11 cellular contexts compared by ENCODE assay signal in genomic region chr11:88555018-88555828, GRCh38.
A peak's percentile ranks its signal among the peaks of the same experiment; 100 is the strongest.
DNase-seq lines count a peak whose midpoint lies in the region; ATAC-seq and TF ChIP-seq lines count a peak whose summit lies in the region.
"Had no signal": no experiment of that assay in that cellular context is flagged by ENCODE, and none has a peak within 500 bp of the region (broad histone marks: within the 10 kb centered on the region; RNA-seq: fewer than 3 reads in every experiment).

No MANE protein-coding gene starts in this region.

- H3K14ac ChIP-seq in H9 (ENCODE audit: insufficient read depth, low read length) = no peak overlapping the region

- H2BK20ac ChIP-seq in H9 (ENCODE audit: low read depth, low read length, poor library complexity, severe bottlenecking) = no peak overlapping the region

- H2BK120ac ChIP-seq in H9 (ENCODE audit: low read depth, low read length, poor library complexity, severe bottlenecking) = no peak overlapping the region

- H3K4me1 ChIP-seq in H9 (ENCODE audit: insufficient read depth, low read length) = no peaks in the 10 kb centered on the region; the same call in 1 of the 2 replicates
- H3K4me1 ChIP-seq: colonic mucosa had no signal

- intact Hi-C loops in activated CD8-positive, alpha-beta T cell treated with anti-CD3 and anti-CD28 coated beads for 36 hours (cut with micrococcal nuclease) = no loop called here

- no peaks in the 10 kb centered on the region for H3K9me3 ChIP-seq in H9 (ENCODE audit: control insufficient read depth, low read depth, low read length)
- H3K9me3 ChIP-seq: colonic mucosa had no signal

- peak overlapping the region; percentile 0 for H3K4me2 ChIP-seq in H9 (ENCODE audit: insufficient read depth, insufficient read length, low read length)

- H3K4me3 Mint-ChIP-seq in H9 = no peak overlapping the region
- H3K4me3 Mint-ChIP-seq in natural killer cell treated with Interleukin-12 subunit alpha and Interleukin-12 subunit beta and Interleukin-15 and Interleukin-18, amount 100 ng/mL, for 72 hours = no peak overlapping the region
- H3K4me3 Mint-ChIP-seq in activated CD8-positive, alpha-beta T cell treated with anti-CD3 and anti-CD28 coated beads for 36 hours = no peak overlapping the region
- H3K4me3 Mint-ChIP-seq: memory B cell had no signal

- H2AFZ ChIP-seq in H9 (ENCODE audit: low read length) = no peak overlapping the region

- H4K20me1 ChIP-seq in H9 (ENCODE audit: control insufficient read depth, insufficient read depth, insufficient read length) = no peaks in the 10 kb centered on the region

- no peaks in the 10 kb centered on the region for H3K27me3 Mint-ChIP-seq in H9 (ENCODE audit: low read depth)
- peaks cover 12 to 15% of the 10 kb centered on the region in 2 donors for H3K27me3 Mint-ChIP-seq in natural killer cell treated with Interleukin-12 subunit alpha and Interleukin-12 subunit beta and Interleukin-15 and Interleukin-18, amount 100 ng/mL, for 72 hours
- no peaks in the 10 kb centered on the region for H3K27me3 Mint-ChIP-seq in activated CD8-positive, alpha-beta T cell treated with anti-CD3 and anti-CD28 coated beads for 36 hours

- no peak overlapping the region for H3T11ph ChIP-seq in H9 (ENCODE audit: low read length)

- H4K5ac ChIP-seq in H9 (ENCODE audit: insufficient read length, low read depth, low read length) = no peak overlapping the region

- H3K23ac ChIP-seq in H9 (ENCODE audit: insufficient read length, low read depth, low read length) = no peak overlapping the region

- H3K27ac ChIP-seq in H9 (ENCODE audit: insufficient read length, low read depth, low read length) = no peak overlapping the region
- H3K27ac ChIP-seq: colonic mucosa had no signal

- no peak overlapping the region for H4K91ac ChIP-seq in H9 (ENCODE audit: insufficient read length, low read depth, low read length)

- no peaks in the 10 kb centered on the region for H3K27me3 ChIP-seq in H9 (ENCODE audit: insufficient read depth, low read length)
- H3K27me3 ChIP-seq: colonic mucosa had no signal

- TF ChIP-seq CTCF in H9 (conservative IDR thresholded peaks at IDR 0.05) = no peak
- TF ChIP-seq CTCF in activated CD8-positive, alpha-beta T cell treated with anti-CD3 and anti-CD28 coated beads for 36 hours (IDR thresholded peaks at IDR 0.05) = no peak

- no peaks in the 10 kb centered on the region for H3K79me1 ChIP-seq in H9 (ENCODE audit: insufficient read depth, low read depth, low read length, poor library complexity, severe bottlenecking)

- no peaks in the 10 kb centered on the region for H3K9me3 Mint-ChIP-seq in H9
- H3K9me3 Mint-ChIP-seq in natural killer cell treated with Interleukin-12 subunit alpha and Interleukin-12 subunit beta and Interleukin-15 and Interleukin-18, amount 100 ng/mL, for 72 hours = no peaks in the 10 kb centered on the region
- no peaks in the 10 kb centered on the region for H3K9me3 Mint-ChIP-seq in activated CD8-positive, alpha-beta T cell treated with anti-CD3 and anti-CD28 coated beads for 36 hours
- H3K9me3 Mint-ChIP-seq: memory B cell had no signal

- DNase-seq in H9 = no peak
- peak; percentile 94 to 98 for DNase-seq in SW 1271 (lab: John Stamatoyannopoulos, UW)
- DNase-seq in foreskin melanocyte = peak; percentile 99
- peak; percentile 45 for DNase-seq in smooth muscle cell of the brain vasculature (ENCODE audit: low read depth, low spot score)
- no peak for DNase-seq in natural killer cell treated with Interleukin-12 subunit alpha and Interleukin-12 subunit beta and Interleukin-15 and Interleukin-18, amount 100 ng/mL, for 72 hours (ENCODE audit: low spot score)
- DNase-seq in activated CD8-positive, alpha-beta T cell treated with anti-CD3 and anti-CD28 coated beads for 36 hours = no peak
- no peak for DNase-seq in NCI-H146 treated with DMSO at 0.1 percent for 48 hours (lab: John Stamatoyannopoulos, UW; ENCODE audit: unreplicated experiment)
- no peak for DNase-seq in NCI-H2171 (lab: John Stamatoyannopoulos, UW)
- DNase-seq: colonic mucosa; stimulated activated CD4-positive, alpha-beta T cell treated with anti-CD3 and anti-CD28 coated beads, Interleukin-4, amount 100 ng/mL, for 24 hours had no signal

- H3K79me2 ChIP-seq in H9 (ENCODE audit: insufficient read depth, low read length) = no peaks in the 10 kb centered on the region

- H3K36me3 Mint-ChIP-seq in H9 (ENCODE audit: insufficient read depth in 1 of 3, low read depth in 3 of 3) = no peaks in the 10 kb centered on the region
- no peaks in the 10 kb centered on the region for H3K36me3 Mint-ChIP-seq in natural killer cell treated with Interleukin-12 subunit alpha and Interleukin-12 subunit beta and Interleukin-15 and Interleukin-18, amount 100 ng/mL, for 72 hours
- H3K36me3 Mint-ChIP-seq in activated CD8-positive, alpha-beta T cell treated with anti-CD3 and anti-CD28 coated beads for 36 hours (ENCODE audit: low read depth) = no peaks in the 10 kb centered on the region
- H3K36me3 Mint-ChIP-seq: memory B cell had no signal

- no peaks in the 10 kb centered on the region for H3K23me2 ChIP-seq in H9 (ENCODE audit: insufficient read length, low read depth, low read length, poor library complexity, severe bottlenecking)

- no peak overlapping the region for H3K9ac ChIP-seq in H9 (ENCODE audit: extremely low read depth, insufficient read length, low read length)

- CTCF ChIA-PET in activated CD8-positive, alpha-beta T cell treated with anti-CD3 and anti-CD28 coated beads for 36 hours (lab: Charles Lee) = interaction anchor here (0.8 kb wide), 1 partner anchor 15 kb away, joined by 3 read pairs; no protein-coding TSS in a partner anchor

- no peak overlapping the region for H3K56ac ChIP-seq in H9 (ENCODE audit: insufficient read length, low read depth, low read length)

- H3K4me1 Mint-ChIP-seq in H9 = peaks cover 8 to 15% of the 10 kb centered on the region in 2 experiments; a peak in 3 of 4 replicates
- H3K4me1 Mint-ChIP-seq in natural killer cell treated with Interleukin-12 subunit alpha and Interleukin-12 subunit beta and Interleukin-15 and Interleukin-18, amount 100 ng/mL, for 72 hours (ENCODE audit: low read depth in 2 of 2) = no peaks in the 10 kb centered on the region
- peaks cover 5% of the 10 kb centered on the region for H3K4me1 Mint-ChIP-seq in activated CD8-positive, alpha-beta T cell treated with anti-CD3 and anti-CD28 coated beads for 36 hours (ENCODE audit: low read depth)
- H3K4me1 Mint-ChIP-seq: memory B cell had no signal

- H4K8ac ChIP-seq in H9 (replicated peaks; ENCODE audit: insufficient read length, low read depth, low read length) = no peak overlapping the region

- no peak overlapping the region for H2BK5ac ChIP-seq in H9 (ENCODE audit: insufficient read length, low read length)

- no peak for ATAC-seq in natural killer cell treated with Interleukin-12 subunit alpha and Interleukin-12 subunit beta and Interleukin-15 and Interleukin-18, amount 100 ng/mL, for 72 hours
- ATAC-seq in activated CD8-positive, alpha-beta T cell treated with anti-CD3 and anti-CD28 coated beads for 36 hours = no peak

- H3K4ac ChIP-seq in H9 (ENCODE audit: low read depth, low read length) = no peak overlapping the region

- no peak overlapping the region for H3K18ac ChIP-seq in H9 (ENCODE audit: insufficient read length, low read depth, low read length)

- peak overlapping the region in 1 of 3 experiments; percentile 15; a peak in 1 of 7 replicates for H3K27ac Mint-ChIP-seq in H9
- H3K27ac Mint-ChIP-seq in natural killer cell treated with Interleukin-12 subunit alpha and Interleukin-12 subunit beta and Interleukin-15 and Interleukin-18, amount 100 ng/mL, for 72 hours = no peak overlapping the region
- no peak overlapping the region for H3K27ac Mint-ChIP-seq in activated CD8-positive, alpha-beta T cell treated with anti-CD3 and anti-CD28 coated beads for 36 hours
- H3K27ac Mint-ChIP-seq: memory B cell had no signal

- POLR2A ChIA-PET in activated CD8-positive, alpha-beta T cell treated with anti-CD3 and anti-CD28 coated beads for 36 hours (lab: Charles Lee) = no interaction called here

- no peak overlapping the region for H2AK5ac ChIP-seq in H9 (ENCODE audit: insufficient read length, low read length)

- WGBS in H9 (ENCODE audit: extremely low coverage, insufficient read length, low lambda C conversion rate) = no CpG with 5 or more reads among the region's 7 CpGs

- H2BK15ac ChIP-seq in H9 (ENCODE audit: low read depth, low read length) = no peak overlapping the region

- no peak overlapping the region for H2BK12ac ChIP-seq in H9 (ENCODE audit: insufficient read length, low read depth, low read length)

Comparison
In these comparisons a context has a peak if more than half of its experiments do, and no peak if none do; other contexts are left out.
1. DNase-seq: peak in SW 1271 (2 of 2), foreskin melanocyte (single experiment) and smooth muscle cell of the brain vasculature (single experiment); none in H9 (single experiment), natural killer cell treated with Interleukin-12 subunit alpha and Interleukin-12 subunit beta and Interleukin-15 and Interleukin-18, amount 100 ng/mL, for 72 hours (single experiment), activated CD8-positive, alpha-beta T cell treated with anti-CD3 and anti-CD28 coated beads for 36 hours (single experiment), NCI-H146 treated with DMSO at 0.1 percent for 48 hours (single experiment) and NCI-H2171 (single experiment).